In genomic region chr16:15913046-15913698, GRCh38 we compare ENCODE assay signal across 17 cellular contexts. TPM values are rescaled to one million over a fixed set of nuclear protein-coding genes. Genes with fewer than 3 reads are reported as not detected.
DNase-seq lines count a peak whose midpoint lies in the region; ATAC-seq and TF ChIP-seq lines count a peak whose summit lies in the region.
"Had no signal": no experiment of that assay in that cellular context is flagged by ENCODE, and none has a peak within 500 bp of the region (broad histone marks: within the 10 kb centered on the region; RNA-seq: fewer than 3 reads in every experiment).

No MANE protein-coding gene starts in this region.

- H3K27ac ChIP-seq in CD4-positive, alpha-beta T cell (ENCODE audit: low read depth, low read length): no peak overlapping the region

- POLR2A ChIA-PET in CD4-positive, alpha-beta T cell (lab: Charles Lee): interaction anchor here (1.3 kb wide), 1 partner anchor 14 kb away, joined by 3 read pairs; no protein-coding TSS in a partner anchor
- POLR2A ChIA-PET in activated CD8-positive, alpha-beta T cell treated with anti-CD3 and anti-CD28 coated beads, Interleukin-2, amount 10 ng/mL, durations not matched to agents 7 days and 5 days (lab: Charles Lee): interaction anchor here (0.6 kb wide), 1 partner anchor 93 kb away, joined by 3 read pairs; no protein-coding TSS in a partner anchor

- intact Hi-C loops in CD4-positive, alpha-beta T cell (cut with DNase I, micrococcal nuclease): no loop called here

- peaks cover 8% of the 10 kb centered on the region for H3K9me3 Mint-ChIP-seq in T-helper 1 cell treated with Interleukin-12 subunit alpha and Interleukin-12 subunit beta and Interleukin-4 antibody, amounts not matched to agents 30 μg/mL and 1 μg/mL, for 36 hours
- H3K9me3 Mint-ChIP-seq in CD4-positive, alpha-beta T cell: peaks cover 2% of the 10 kb centered on the region
- H3K9me3 Mint-ChIP-seq in activated CD8-positive, alpha-beta T cell treated with anti-CD3 and anti-CD28 coated beads, Interleukin-2, amount 10 ng/mL, durations not matched to agents 7 days and 5 days (ENCODE audit: insufficient read depth): peaks cover 4% of the 10 kb centered on the region

- no peak for TF ChIP-seq CTCF in CD4-positive, alpha-beta T cell (IDR thresholded peaks at IDR 0.05)

- no peaks in the 10 kb centered on the region for H3K27me3 Mint-ChIP-seq in T-helper 1 cell treated with Interleukin-12 subunit alpha and Interleukin-12 subunit beta and Interleukin-4 antibody, amounts not matched to agents 30 μg/mL and 1 μg/mL, for 36 hours (ENCODE audit: low read depth)
- H3K27me3 Mint-ChIP-seq in CD4-positive, alpha-beta T cell: no peaks in the 10 kb centered on the region
- H3K27me3 Mint-ChIP-seq in activated CD8-positive, alpha-beta T cell treated with anti-CD3 and anti-CD28 coated beads, Interleukin-2, amount 10 ng/mL, durations not matched to agents 7 days and 5 days (ENCODE audit: low read depth): no peaks in the 10 kb centered on the region

- H3K27me3 ChIP-seq in CD4-positive, alpha-beta T cell (ENCODE audit: control insufficient read depth, insufficient read depth, low read length): no peaks in the 10 kb centered on the region

- DNase-seq in T-helper 1 cell (no peak), mesenteric fat pad (ENCODE audit: low spot score) (peak; percentile 43), islet precursor cell (no peak)
- DNase-seq in CD4-positive, alpha-beta T cell: no peak
- no peak for DNase-seq in activated CD8-positive, alpha-beta T cell treated with anti-CD3 and anti-CD28 coated beads, Interleukin-2, amount 10 ng/mL, durations not matched to agents 7 days and 5 days
- DNase-seq in stimulated activated CD4-positive, alpha-beta T cell treated with anti-CD3 and anti-CD28 coated beads, Interleukin-1b, Interleukin-23, amount 100 ng/mL, for 48 hours: no peak
- DNase-seq: anterior cingulate cortex; hypothalamus; Kasumi-1; mesendoderm; NCI-H1417; NCI-H2171 treated with DMSO at 0.1 percent for 48 hours; stimulated activated naive CD4-positive, alpha-beta T cell treated with Interleukin-2 at 50 U/mL for 16 hours had no signal

- H3K36me3 Mint-ChIP-seq in T-helper 1 cell treated with Interleukin-12 subunit alpha and Interleukin-12 subunit beta and Interleukin-4 antibody, amounts not matched to agents 30 μg/mL and 1 μg/mL, for 36 hours (ENCODE audit: low read depth): peaks cover 6% of the 10 kb centered on the region
- no peaks in the 10 kb centered on the region for H3K36me3 Mint-ChIP-seq in CD4-positive, alpha-beta T cell (ENCODE audit: low read depth)
- H3K36me3 Mint-ChIP-seq in activated CD8-positive, alpha-beta T cell treated with anti-CD3 and anti-CD28 coated beads, Interleukin-2, amount 10 ng/mL, durations not matched to agents 7 days and 5 days (ENCODE audit: low read depth): no peaks in the 10 kb centered on the region
- H3K36me3 Mint-ChIP-seq: CD14-positive monocyte had no signal

- CTCF ChIA-PET in CD4-positive, alpha-beta T cell (lab: Charles Lee): interaction anchor here (0.7 kb wide), 1 partner anchor 46 kb away, joined by 3 read pairs; no protein-coding TSS in a partner anchor
- CTCF ChIA-PET in activated CD8-positive, alpha-beta T cell treated with anti-CD3 and anti-CD28 coated beads, Interleukin-2, amount 10 ng/mL, durations not matched to agents 7 days and 5 days (lab: Charles Lee): interaction anchor here (1.2 kb wide), 1 partner anchor 10 kb away, joined by 3 read pairs; no protein-coding TSS in a partner anchor

- peak overlapping the region; percentile 77 for H3K27ac Mint-ChIP-seq in T-helper 1 cell treated with Interleukin-12 subunit alpha and Interleukin-12 subunit beta and Interleukin-4 antibody, amounts not matched to agents 30 μg/mL and 1 μg/mL, for 36 hours
- peak overlapping the region; percentile 77 for H3K27ac Mint-ChIP-seq in CD4-positive, alpha-beta T cell
- H3K27ac Mint-ChIP-seq in activated CD8-positive, alpha-beta T cell treated with anti-CD3 and anti-CD28 coated beads, Interleukin-2, amount 10 ng/mL, durations not matched to agents 7 days and 5 days: peak overlapping the region; percentile 81

- H3K4me1 Mint-ChIP-seq in T-helper 1 cell treated with Interleukin-12 subunit alpha and Interleukin-12 subunit beta and Interleukin-4 antibody, amounts not matched to agents 30 μg/mL and 1 μg/mL, for 36 hours (ENCODE audit: low read depth): peaks cover 16% of the 10 kb centered on the region
- peaks cover 17% of the 10 kb centered on the region for H3K4me1 Mint-ChIP-seq in CD4-positive, alpha-beta T cell (ENCODE audit: low read depth)
- peaks cover 17% of the 10 kb centered on the region for H3K4me1 Mint-ChIP-seq in activated CD8-positive, alpha-beta T cell treated with anti-CD3 and anti-CD28 coated beads, Interleukin-2, amount 10 ng/mL, durations not matched to agents 7 days and 5 days (ENCODE audit: low read depth)

- H3K9me3 ChIP-seq in CD4-positive, alpha-beta T cell (ENCODE audit: control insufficient read depth, low read length): no peaks in the 10 kb centered on the region

- H3K4me3 Mint-ChIP-seq in T-helper 1 cell treated with Interleukin-12 subunit alpha and Interleukin-12 subunit beta and Interleukin-4 antibody, amounts not matched to agents 30 μg/mL and 1 μg/mL, for 36 hours: peak overlapping the region; percentile 64
- no peak overlapping the region for H3K4me3 Mint-ChIP-seq in CD4-positive, alpha-beta T cell
- peak overlapping the region; percentile 52 for H3K4me3 Mint-ChIP-seq in activated CD8-positive, alpha-beta T cell treated with anti-CD3 and anti-CD28 coated beads, Interleukin-2, amount 10 ng/mL, durations not matched to agents 7 days and 5 days

- no peak for ATAC-seq in CD4-positive, alpha-beta T cell (ENCODE audit: poor library complexity)
- ATAC-seq in activated CD8-positive, alpha-beta T cell treated with anti-CD3 and anti-CD28 coated beads, Interleukin-2, amount 10 ng/mL, durations not matched to agents 7 days and 5 days: peak; percentile 40
- no peak for ATAC-seq in HG02885 (IDR thresholded peaks at IDR 0.05; ENCODE audit: poor library complexity, unreplicated experiment)

RNA-seq across cellular contexts. Expression of gene CEP20, which starts 24.8 kb away (rescaled TPM):
- 10 to 100 TPM; 14.4 to 15.5 TPM for total RNA-seq in CD4-positive, alpha-beta T cell
- total RNA-seq in activated CD8-positive, alpha-beta T cell treated with anti-CD3 and anti-CD28 coated beads, Interleukin-2, amount 10 ng/mL, durations not matched to agents 7 days and 5 days: 10 to 100 TPM; 38.8 to 45.0 TPM
- 31.4 TPM for total RNA-seq in mesenteric fat pad

RNA-seq across cellular contexts. Expression of gene ABCC1, which starts 36.2 kb away (rescaled TPM):
- total RNA-seq in CD4-positive, alpha-beta T cell: 10 to 100 TPM; 42.9 to 44.8 TPM
- 10 to 100 TPM; 46.0 to 46.9 TPM for total RNA-seq in activated CD8-positive, alpha-beta T cell treated with anti-CD3 and anti-CD28 coated beads, Interleukin-2, amount 10 ng/mL, durations not matched to agents 7 days and 5 days
- total RNA-seq in mesenteric fat pad: 42.8 TPM

RNA-seq across cellular contexts. Expression of gene MYH11, which starts 56.3 kb away (rescaled TPM):
- total RNA-seq in CD4-positive, alpha-beta T cell: not detected
- total RNA-seq in activated CD8-positive, alpha-beta T cell treated with anti-CD3 and anti-CD28 coated beads, Interleukin-2, amount 10 ng/mL, durations not matched to agents 7 days and 5 days: not detected
- total RNA-seq in mesenteric fat pad: 53.5 TPM
- total RNA-seq: endothelial cell of umbilical vein had no signal

Comparison
In these comparisons a context has a peak if more than half of its experiments do, and no peak if none do; other contexts are left out.
1. RNA of gene MYH11, which starts 56.3 kb away (total RNA-seq): 53.5 TPM in mesenteric fat pad (single experiment); not detected in activated CD8-positive, alpha-beta T cell treated with anti-CD3 and anti-CD28 coated beads, Interleukin-2, amount 10 ng/mL, durations not matched to agents 7 days and 5 days and not detected in CD4-positive, alpha-beta T cell; every median in the first group is over 10 times any median in the second.
2. Peak in every context shown above with its lines, with median percentiles within 50 percentile points of each other: H3K27ac Mint-ChIP-seq.